27 cellular contexts compared by ENCODE assay signal in genomic region chr10:130691787-130692186, GRCh38.
"Had no signal": no experiment of that assay in that cellular context is flagged by ENCODE, and none has a peak within 500 bp of the region (broad histone marks: within the 10 kb centered on the region; RNA-seq: fewer than 3 reads in every experiment).

No MANE protein-coding gene starts in this region.

- H3K4me1 ChIP-seq: neural progenitor cell, parathyroid adenoma, psoas muscle, right lobe of liver, sigmoid colon, stomach, thyroid gland, tibial nerve, upper lobe of left lung, vagina had no signal

- ATAC-seq: naive thymus-derived CD8-positive, alpha-beta T cell; natural killer cell treated with Interleukin-12 subunit alpha and Interleukin-12 subunit beta and Interleukin-15 and Interleukin-18, amount 100 ng/mL, for 72 hours; psoas muscle; right cardiac atrium; right lobe of liver; stimulated activated effector memory CD8-positive, alpha-beta T cell treated with anti-CD3 and anti-CD28 coated beads, Interleukin-12 subunit alpha, Interleukin-12 subunit beta, amount 100 ng/mL, for 72 hours; stimulated activated naive B cell treated with anti-CD40 and anti-IgM and Interleukin-4, amounts not matched to agents 10 μg/mL and 1 μg/mL and 100 μg/mL, for 72 hours had no signal

- H2AFZ ChIP-seq: neural progenitor cell, parathyroid adenoma had no signal

- H3K27ac ChIP-seq: neural progenitor cell, ovary, parathyroid adenoma, psoas muscle, right lobe of liver, sigmoid colon, stomach, thoracic aorta, thyroid gland, tibial nerve, upper lobe of left lung, vagina had no signal

- H3K9ac ChIP-seq: neural progenitor cell, parathyroid adenoma had no signal

- H3K36me3 ChIP-seq: neural progenitor cell, ovary, right lobe of liver, sigmoid colon, stomach, thoracic aorta, thyroid gland, tibial nerve, upper lobe of left lung, vagina had no signal

- H3K79me2 ChIP-seq: parathyroid adenoma had no signal

- H3K9me3 ChIP-seq: ovary, psoas muscle, right lobe of liver, sigmoid colon, stomach, thoracic aorta, thyroid gland, tibial nerve, upper lobe of left lung, vagina had no signal

- H3K4me3 ChIP-seq: neural progenitor cell, ovary, psoas muscle, right lobe of liver, sigmoid colon, stomach, thoracic aorta, thyroid gland, tibial nerve, upper lobe of left lung, vagina had no signal

- H3K4me2 ChIP-seq: neural progenitor cell had no signal

- DNase-seq: naive thymus-derived CD8-positive, alpha-beta T cell; nephron progenitor cell; occipital lobe; ovary; posterior cingulate gyrus; psoas muscle; right cardiac atrium; right lobe of liver; sigmoid colon; small intestine; stimulated activated CD4-positive, alpha-beta T cell treated with anti-CD3 and anti-CD28 coated beads, Interleukin-15, amount 100 ng/mL, for 24 hours; stimulated activated CD4-positive, alpha-beta T cell treated with anti-CD3 and anti-CD28 coated beads, Interleukin-2, amount 100 ng/mL, for 24 hours; stimulated activated CD4-positive, alpha-beta T cell treated with anti-CD3 and anti-CD28 coated beads, Interleukin-2, amount 100 ng/mL, for 48 hours; stimulated activated CD4-positive, alpha-beta T cell treated with anti-CD3 and anti-CD28 coated beads, Interleukin-4, amount 100 ng/mL, for 24 hours; stimulated activated naive B cell treated with anti-CD40 and anti-IgM and Interleukin-4, amounts not matched to agents 10 μg/mL and 1 μg/mL and 100 μg/mL, for 72 hours; stimulated activated naive CD4-positive, alpha-beta T cell treated with Interleukin-2 at 50 U/mL for 16 hours; stomach; thyroid gland; trophoblast cell; upper lobe of left lung had no signal

- H3K27me3 ChIP-seq: neural progenitor cell, ovary, right lobe of liver, stomach, thyroid gland, tibial nerve, upper lobe of left lung, vagina had no signal
